Comparison of ENCODE assay signal across 20 cellular contexts in the genomic region with DNA sequence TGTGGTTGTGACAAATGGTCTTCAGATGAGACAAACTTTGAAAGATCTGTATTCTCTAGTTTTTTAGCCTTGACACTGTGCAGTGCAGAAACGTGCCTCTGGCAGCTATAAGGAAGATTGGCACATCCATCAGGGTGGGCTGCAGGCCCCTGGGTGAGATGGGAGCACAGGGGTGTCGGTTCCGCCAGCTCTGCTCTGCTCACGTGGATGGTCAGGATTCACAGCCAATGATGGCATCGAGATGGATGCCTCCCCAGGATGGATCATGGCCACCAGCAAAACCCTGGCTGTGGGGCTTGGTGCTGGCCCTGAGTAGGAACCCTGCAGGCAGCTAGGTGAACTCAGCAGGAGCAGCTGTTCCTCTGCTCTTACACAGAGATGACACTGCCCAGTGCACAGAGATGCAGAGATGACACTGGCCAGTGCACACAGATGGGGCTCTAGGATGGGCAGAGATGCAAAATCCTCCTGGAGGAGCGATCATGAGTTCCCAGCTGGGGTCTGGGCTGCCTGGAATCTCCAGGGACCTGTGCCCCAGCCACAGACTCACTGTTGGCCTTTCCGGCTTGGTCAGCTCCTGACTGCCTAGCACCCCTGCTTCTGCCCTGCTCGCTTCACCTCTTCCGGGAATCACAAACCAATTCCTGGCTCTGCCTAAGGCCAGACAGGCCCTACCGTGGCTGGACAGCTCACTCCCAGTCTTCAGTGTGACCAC.
"Had no signal": no experiment of that assay in that cellular context is flagged by ENCODE, and none has a peak within 500 bp of the region (broad histone marks: within the 10 kb centered on the region; RNA-seq: fewer than 3 reads in every experiment).

No MANE protein-coding gene starts in this region.

- H3K36me3 Mint-ChIP-seq: immature natural killer cell had no signal

- ATAC-seq: left cardiac atrium; naive thymus-derived CD4-positive, alpha-beta T cell; right cardiac atrium had no signal

- H3K27ac ChIP-seq: colonic mucosa, foreskin keratinocyte, left ventricle myocardium inferior, neutrophil, suprapubic skin, tibial nerve had no signal

- H3K9me3 Mint-ChIP-seq: immature natural killer cell had no signal

- H3K4me1 ChIP-seq: colonic mucosa, foreskin keratinocyte, tibial nerve had no signal

- H3K27ac Mint-ChIP-seq: immature natural killer cell, progenitor cell of endocrine pancreas had no signal

- H3K4me1 Mint-ChIP-seq: immature natural killer cell had no signal

- DNase-seq: colonic mucosa; dermis blood vessel endothelial cell; erythroblast; foreskin keratinocyte; immature natural killer cell; left cardiac atrium; left ventricle myocardium inferior; nephron progenitor cell; right cardiac atrium; small intestine; stimulated activated CD4-positive, alpha-beta T cell treated with anti-CD3 and anti-CD28 coated beads, Interleukin-2, amount 100 ng/mL, for 48 hours; stimulated activated naive CD4-positive, alpha-beta T cell treated with Interleukin-2 at 50 U/mL for 16 hours had no signal

- FAIRE-seq: endothelial cell of umbilical vein, keratinocyte, small intestine had no signal

- H3K4me3 ChIP-seq: colonic mucosa, left ventricle myocardium inferior, lung, suprapubic skin, tibial nerve had no signal

- H3K9me3 ChIP-seq: colonic mucosa, left ventricle myocardium inferior, neutrophil, suprapubic skin had no signal

- H3K4me3 Mint-ChIP-seq: immature natural killer cell, nephron progenitor cell had no signal

- H3K27me3 ChIP-seq: colonic mucosa, foreskin keratinocyte, neutrophil, tibial nerve had no signal

- H3K36me3 ChIP-seq: colonic mucosa, left ventricle myocardium inferior, neutrophil, suprapubic skin, tibial nerve had no signal
